ENCODE assay signal across 14 cellular contexts in the genomic region with DNA sequence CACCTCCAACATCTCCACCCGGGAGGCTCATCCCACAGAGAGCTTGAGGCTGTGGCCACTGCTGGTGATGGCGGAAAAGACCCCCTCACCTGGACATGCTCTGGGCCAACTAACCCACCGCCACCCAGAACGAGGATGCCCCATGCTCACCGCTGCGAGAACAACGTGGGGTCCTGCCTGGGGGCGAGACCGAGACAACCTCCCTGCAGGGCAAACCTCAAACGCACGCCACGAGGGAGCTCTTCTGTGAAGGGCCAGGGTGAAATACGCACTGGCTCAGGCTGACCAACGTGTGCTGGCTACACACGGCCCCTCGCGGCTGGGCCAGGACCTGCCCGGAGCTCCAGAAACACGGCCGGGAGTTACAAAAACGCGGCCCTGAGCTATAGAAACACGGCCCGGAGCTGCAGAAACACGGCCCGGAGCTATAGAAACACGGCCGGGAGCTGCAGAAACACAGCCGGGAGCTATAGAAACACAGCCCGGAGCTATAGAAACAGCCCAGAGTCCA. TPM values are rescaled to one million over a fixed set of nuclear protein-coding genes. Genes with fewer than 3 reads are reported as not detected.
DNase-seq lines count a peak whose midpoint lies in the region; TF ChIP-seq lines count a peak whose summit lies in the region.
"Had no signal": no experiment of that assay in that cellular context is flagged by ENCODE, and none has a peak within 500 bp of the region (broad histone marks: within the 10 kb centered on the region; RNA-seq: fewer than 3 reads in every experiment).

No MANE protein-coding gene starts in this region.

- CTCF ChIA-PET in mammary epithelial cell (lab: Charles Lee; ENCODE audit: low non-redundant PET) = no interaction called here
- CTCF ChIA-PET in GM10248 (lab: Yijun Ruan, JAX) = no interaction called here

- H2AFZ ChIP-seq in mammary epithelial cell (ENCODE audit: low read depth, low read length) = no peak overlapping the region
- H2AFZ ChIP-seq in osteoblast (ENCODE audit: low read length) = no peak overlapping the region

- H3K4me3 ChIP-seq in breast epithelium = peak overlapping the region; percentile 24 to 34 (median 29)
- no peak overlapping the region for H3K4me3 ChIP-seq in mammary epithelial cell (replicated peaks in 1 of 3; ENCODE audit: insufficient read depth in 1 of 3, low read depth in 2 of 3, low read length in 3 of 3)
- H3K4me3 ChIP-seq in osteoblast (ENCODE audit: insufficient read depth, low read length) = no peak overlapping the region
- no peak overlapping the region for H3K4me3 ChIP-seq in uterus
- H3K4me3 ChIP-seq: A549 had no signal

- dilution Hi-C loops in mammary epithelial cell (cut with HindIII; ENCODE audit: low sequenced_read_pairs) = no loop called here

- no TSS peak for BruUV-seq in mammary epithelial cell (replicated peaks; lab: Mats Ljungman, UMichigan)

- H3K27ac Mint-ChIP-seq in activated T-helper 1 cell treated with anti-CD3 and anti-CD28 coated beads, Interleukin-12 subunit alpha, Interleukin-12 subunit beta, Interleukin-2, Interleukin-4 antibody, amounts not matched to agents 30 ng/mL and 10 ng/mL and 1 ng/mL, durations not matched to agents 14 hours and 24 hours and 36 hours = no peak overlapping the region
- H3K27ac Mint-ChIP-seq: activated naive CD4-positive, alpha-beta T cell treated with anti-CD3 and anti-CD28 coated beads for 36 hours had no signal

- intact Hi-C loops in breast epithelium (cut with DNase I; ENCODE audit: low total_unique reads) (no loop called here), mammary epithelial cell (cut with micrococcal nuclease) (no loop called here), uterus (cut with DNase I; ENCODE audit: low total_unique reads) (no loop called here)
- intact Hi-C loops in activated T-helper 1 cell treated with anti-CD3 and anti-CD28 coated beads, Interleukin-12 subunit alpha, Interleukin-12 subunit beta, Interleukin-2, Interleukin-4 antibody, amounts not matched to agents 30 ng/mL and 10 ng/mL and 1 ng/mL, durations not matched to agents 14 hours and 24 hours and 36 hours (cut with micrococcal nuclease) = no loop called here

- no peaks in the 10 kb centered on the region for H4K20me1 ChIP-seq in mammary epithelial cell (ENCODE audit: insufficient read depth, low read length)
- peaks cover 39% of the 10 kb centered on the region for H4K20me1 ChIP-seq in osteoblast (ENCODE audit: insufficient read depth, low read length)

- no peaks in the 10 kb centered on the region for H3K4me1 Mint-ChIP-seq in activated T-helper 1 cell treated with anti-CD3 and anti-CD28 coated beads, Interleukin-12 subunit alpha, Interleukin-12 subunit beta, Interleukin-2, Interleukin-4 antibody, amounts not matched to agents 30 ng/mL and 10 ng/mL and 1 ng/mL, durations not matched to agents 14 hours and 24 hours and 36 hours (ENCODE audit: low read depth)

- H3K4me2 ChIP-seq in mammary epithelial cell (ENCODE audit: insufficient read depth, low read depth, low read length) (no peak overlapping the region), osteoblast (ENCODE audit: insufficient read depth, low read length) (no peak overlapping the region)
- H3K4me2 ChIP-seq: A549 had no signal

- TF ChIP-seq POLR2A in breast epithelium (IDR thresholded peaks at IDR 0.05) (no peak), erythroblast (IDR thresholded peaks at IDR 0.05; ENCODE audit: low read length) (no peak), uterus (IDR thresholded peaks at IDR 0.05) (no peak)

- no peaks in the 10 kb centered on the region for H3K27me3 Mint-ChIP-seq in activated T-helper 1 cell treated with anti-CD3 and anti-CD28 coated beads, Interleukin-12 subunit alpha, Interleukin-12 subunit beta, Interleukin-2, Interleukin-4 antibody, amounts not matched to agents 30 ng/mL and 10 ng/mL and 1 ng/mL, durations not matched to agents 14 hours and 24 hours and 36 hours (ENCODE audit: insufficient read depth)

- H3K9me3 ChIP-seq in breast epithelium = no peaks in the 10 kb centered on the region
- H3K9me3 ChIP-seq in mammary epithelial cell (replicated peaks; ENCODE audit: insufficient read depth, low read length) = no peaks in the 10 kb centered on the region
- no peaks in the 10 kb centered on the region for H3K9me3 ChIP-seq in osteoblast (ENCODE audit: low read depth, low read length)
- H3K9me3 ChIP-seq in uterus = no peaks in the 10 kb centered on the region
- H3K9me3 ChIP-seq: A549 had no signal

- H3K79me2 ChIP-seq in mammary epithelial cell (ENCODE audit: insufficient read depth, low read length) = peaks cover 31% of the 10 kb centered on the region
- H3K79me2 ChIP-seq in osteoblast (ENCODE audit: insufficient read depth, low read length) = peaks cover 35% of the 10 kb centered on the region

- 92% methylated on average over 21 of the region's 30 CpGs for WGBS in mammary epithelial cell (ENCODE audit: low coverage, missing lambda C conversion rate)

- no peaks in the 10 kb centered on the region for H3K4me1 ChIP-seq in breast epithelium
- H3K4me1 ChIP-seq in mammary epithelial cell (ENCODE audit: insufficient read depth, low read length) = no peaks in the 10 kb centered on the region
- no peaks in the 10 kb centered on the region for H3K4me1 ChIP-seq in osteoblast (ENCODE audit: insufficient read depth, low read length)
- no peaks in the 10 kb centered on the region for H3K4me1 ChIP-seq in uterus
- H3K4me1 ChIP-seq: A549 had no signal

- no peak overlapping the region for H3K9ac ChIP-seq in mammary epithelial cell (ENCODE audit: insufficient read depth, low read length)

- no peak overlapping the region for H3K4me3 Mint-ChIP-seq in activated T-helper 1 cell treated with anti-CD3 and anti-CD28 coated beads, Interleukin-12 subunit alpha, Interleukin-12 subunit beta, Interleukin-2, Interleukin-4 antibody, amounts not matched to agents 30 ng/mL and 10 ng/mL and 1 ng/mL, durations not matched to agents 14 hours and 24 hours and 36 hours
- H3K4me3 Mint-ChIP-seq: activated naive CD4-positive, alpha-beta T cell treated with anti-CD3 and anti-CD28 coated beads for 36 hours had no signal

- POLR2A ChIA-PET in GM10248 (lab: Yijun Ruan, JAX) = no interaction called here

- no peak overlapping the region for H3K27ac ChIP-seq in breast epithelium
- H3K27ac ChIP-seq in mammary epithelial cell (ENCODE audit: insufficient read depth, low read depth, low read length) = no peak overlapping the region
- no peak overlapping the region for H3K27ac ChIP-seq in osteoblast (ENCODE audit: low read depth, low read length)
- H3K27ac ChIP-seq in uterus = peak overlapping the region; percentile 25 to 47
- H3K27ac ChIP-seq: A549 had no signal

- in situ Hi-C loops in mammary epithelial cell (cut with MboI; ENCODE audit: low sequenced_read_pairs in 2 of 2) = no loop called here

- peaks cover 6% of the 10 kb centered on the region for H3K36me3 Mint-ChIP-seq in activated T-helper 1 cell treated with anti-CD3 and anti-CD28 coated beads, Interleukin-12 subunit alpha, Interleukin-12 subunit beta, Interleukin-2, Interleukin-4 antibody, amounts not matched to agents 30 ng/mL and 10 ng/mL and 1 ng/mL, durations not matched to agents 14 hours and 24 hours and 36 hours (ENCODE audit: low read depth)

- DNase-seq in breast epithelium (ENCODE audit: low spot score in 2 of 2) = no peak
- no peak for DNase-seq in mammary epithelial cell
- peak; percentile 64 to 79 for DNase-seq in erythroblast (lab: John Stamatoyannopoulos, UW)
- DNase-seq in osteoblast (ENCODE audit: insufficient read length, low spot score, missing footprints) = peak; percentile 75
- peak in 1 of 2 donors; percentile 24 for DNase-seq in uterus
- no peak for DNase-seq in activated CD4-positive, alpha-beta T cell treated with anti-CD3 and anti-CD28 coated beads for 1 hour
- no peak for DNase-seq in GM10248 (ENCODE audit: extremely low spot score)
- DNase-seq in activated T-helper 1 cell treated with anti-CD3 and anti-CD28 coated beads, Interleukin-12 subunit alpha, Interleukin-12 subunit beta, Interleukin-2, Interleukin-4 antibody, amounts not matched to agents 30 ng/mL and 10 ng/mL and 1 ng/mL, durations not matched to agents 14 hours and 24 hours and 36 hours (ENCODE audit: low spot score) = no peak
- DNase-seq: activated naive CD4-positive, alpha-beta T cell treated with anti-CD3 and anti-CD28 coated beads for 36 hours; NCI-H187; NCI-H774; stimulated activated naive CD8-positive, alpha-beta T cell treated with anti-CD3 and anti-CD28 coated beads, Interleukin-15, Interleukin-2, amounts not matched to agents 100 U/mL and 50 U/mL, for 24 hours had no signal

- H3K27me3 ChIP-seq in breast epithelium (no peaks in the 10 kb centered on the region), mammary epithelial cell (ENCODE audit: insufficient read depth, low read length) (no peaks in the 10 kb centered on the region), osteoblast (ENCODE audit: insufficient read depth, low read length) (no peaks in the 10 kb centered on the region), uterus (no peaks in the 10 kb centered on the region)

- H3K36me3 ChIP-seq in breast epithelium (peaks cover 11% of the 10 kb centered on the region), mammary epithelial cell (ENCODE audit: insufficient read depth, low read length) (peaks cover 8% of the 10 kb centered on the region), osteoblast (ENCODE audit: insufficient read depth, low read length) (peaks cover 31% of the 10 kb centered on the region), uterus (no peaks in the 10 kb centered on the region)

- no peak for TF ChIP-seq CTCF in breast epithelium (IDR thresholded peaks at IDR 0.05)
- no peak for TF ChIP-seq CTCF in mammary epithelial cell (conservative IDR thresholded peaks at IDR 0.05 in 1 of 2, IDR thresholded peaks at IDR 0.05 in 1 of 2; ENCODE audit: extremely low read depth in 1 of 2, insufficient read depth in 1 of 2, low read depth in 1 of 2, low read length in 2 of 2)
- TF ChIP-seq CTCF in osteoblast (IDR thresholded peaks at IDR 0.05; ENCODE audit: extremely low read depth, low read depth, low read length) = no peak
- TF ChIP-seq CTCF in uterus (IDR thresholded peaks at IDR 0.05) = peak in 1 of 4 experiments; percentile 23
- TF ChIP-seq CTCF in GM10248 (IDR thresholded peaks at IDR 0.05; ENCODE audit: control extremely low read depth, extremely low read depth, low read depth, missing control alignments) = no peak

- H3K9me3 Mint-ChIP-seq in activated T-helper 1 cell treated with anti-CD3 and anti-CD28 coated beads, Interleukin-12 subunit alpha, Interleukin-12 subunit beta, Interleukin-2, Interleukin-4 antibody, amounts not matched to agents 30 ng/mL and 10 ng/mL and 1 ng/mL, durations not matched to agents 14 hours and 24 hours and 36 hours = no peaks in the 10 kb centered on the region
- H3K9me3 Mint-ChIP-seq: activated naive CD4-positive, alpha-beta T cell treated with anti-CD3 and anti-CD28 coated beads for 36 hours had no signal

RNA-seq across cellular contexts. Expression of gene PLPP2, which starts 19.0 kb away (rescaled TPM):
- total RNA-seq in breast epithelium (100 to 1,000 TPM in 2 of 3 donors, under 1 TPM in 1; 0.48 to 166 (median 120) TPM), mammary epithelial cell (10 to 100 TPM; 12.8 to 42.8 TPM), osteoblast (1.1 and 1.5 TPM in 2 replicates), uterus (10 to 100 TPM in 3 of 4 donors, 1 to 10 TPM in 1; 4.9 to 55.3 (median 15.3) TPM)
- 45.7 TPM for polyA plus RNA-seq in mammary epithelial cell
- polyA minus RNA-seq in mammary epithelial cell = 42.9 TPM
- total RNA-seq in activated T-helper 1 cell treated with anti-CD3 and anti-CD28 coated beads, Interleukin-12 subunit alpha, Interleukin-12 subunit beta, Interleukin-2, Interleukin-4 antibody, amounts not matched to agents 30 ng/mL and 10 ng/mL and 1 ng/mL, durations not matched to agents 14 hours and 24 hours and 36 hours = 0.16 and 0.34 TPM in 2 replicates
- total RNA-seq: myocyte had no signal

RNA-seq across cellular contexts. Expression of gene MIER2, which starts 34.4 kb away (rescaled TPM):
- total RNA-seq in breast epithelium = 10 to 100 TPM in 2 of 3 donors, 1 to 10 TPM in 1; 5.4 to 17.0 (median 12.8) TPM
- 10 to 100 TPM; 17.8 to 41.6 TPM for total RNA-seq in mammary epithelial cell
- 18.0 TPM for polyA plus RNA-seq in mammary epithelial cell
- polyA minus RNA-seq in mammary epithelial cell = 102 TPM
- total RNA-seq in osteoblast = 10.9 and 14.8 TPM in 2 replicates
- 10 to 100 TPM in 2 of 4 donors, 1 to 10 TPM in 2; 2.6 to 54.8 (median 12.7) TPM for total RNA-seq in uterus
- 32.0 and 34.2 TPM in 2 replicates for total RNA-seq in activated T-helper 1 cell treated with anti-CD3 and anti-CD28 coated beads, Interleukin-12 subunit alpha, Interleukin-12 subunit beta, Interleukin-2, Interleukin-4 antibody, amounts not matched to agents 30 ng/mL and 10 ng/mL and 1 ng/mL, durations not matched to agents 14 hours and 24 hours and 36 hours

Comparison
In these comparisons a context has a peak if more than half of its experiments do, and no peak if none do; other contexts are left out.
1. H3K4me3 ChIP-seq: peak in breast epithelium (3 of 3); none in mammary epithelial cell (0 of 3), osteoblast (single experiment) and uterus (0 of 2).
2. DNase-seq: peak in erythroblast (2 of 2) and osteoblast (single experiment); none in breast epithelium (0 of 2), mammary epithelial cell (single experiment), activated CD4-positive, alpha-beta T cell treated with anti-CD3 and anti-CD28 coated beads for 1 hour (single experiment), GM10248 (single experiment) and activated T-helper 1 cell treated with anti-CD3 and anti-CD28 coated beads, Interleukin-12 subunit alpha, Interleukin-12 subunit beta, Interleukin-2, Interleukin-4 antibody, amounts not matched to agents 30 ng/mL and 10 ng/mL and 1 ng/mL, durations not matched to agents 14 hours and 24 hours and 36 hours (single experiment).
3. H3K27ac ChIP-seq: peak in uterus (2 of 2); none in breast epithelium (0 of 2), mammary epithelial cell (single experiment) and osteoblast (single experiment).